In genomic region chr13:40031031-40031430, GRCh38 we compare ENCODE assay signal across 10 cellular contexts.
DNase-seq lines count a peak whose midpoint lies in the region; ATAC-seq and TF ChIP-seq lines count a peak whose summit lies in the region.
"Had no signal": no experiment of that assay in that cellular context is flagged by ENCODE, and none has a peak within 500 bp of the region (broad histone marks: within the 10 kb centered on the region; RNA-seq: fewer than 3 reads in every experiment).

No MANE protein-coding gene starts in this region.

- peaks cover 0 to 3% of the 10 kb centered on the region in 2 experiments; a peak in 1 of 4 replicates for H3K4me1 ChIP-seq in SK-N-SH (ENCODE audit: control insufficient read depth in 1 of 2, insufficient read depth in 2 of 2, low read depth in 1 of 2, low read length in 1 of 2)
- H3K4me1 ChIP-seq in skeletal muscle satellite cell (ENCODE audit: control insufficient read depth, insufficient read depth, low read length), result peaks cover 22% of the 10 kb centered on the region
- H3K4me1 ChIP-seq in psoas muscle, result no peaks in the 10 kb centered on the region
- H3K4me1 ChIP-seq: body of pancreas, right atrium auricular region had no signal

- POLR2A ChIA-PET in SK-N-SH (lab: Yijun Ruan, JAX), result no interaction called here

- peaks cover 9% of the 10 kb centered on the region for H3F3A ChIP-seq in SK-N-SH (replicated peaks; ENCODE audit: insufficient read depth)

- intact Hi-C loops in psoas muscle (cut with DNase I), result no loop called here

- WGBS in SK-N-SH (ENCODE audit: low lambda C conversion rate), result 17% methylated on average over 4 of the region's 4 CpGs
- 70 to 75% (median 72%) methylated on average over 4 of the region's 4 CpGs for WGBS in psoas muscle, 3 donors

- peak in 1 of 2 experiments; percentile 79; a peak in 1 of 4 replicates for TF ChIP-seq EP300 in SK-N-SH (IDR thresholded peaks at IDR 0.05; ENCODE audit: borderline replicate concordance in 1 of 2, low read depth in 1 of 2, low read length in 1 of 2)

- H3K4me3 Mint-ChIP-seq in activated T-cell treated with anti-CD3 and anti-CD28 coated beads, Interleukin-2, amount 50 U/mL, for 24 hours, result no peak overlapping the region

- H3K9ac ChIP-seq in SK-N-SH (no peak overlapping the region), skeletal muscle satellite cell (ENCODE audit: low read depth, low read length) (peak overlapping the region; percentile 9)

- DNase-seq in GM04504 (ENCODE audit: low read depth) (peak; percentile 35), SK-N-SH (no peak), fibroblast of villous mesenchyme (ENCODE audit: low read depth) (peak; percentile 80), psoas muscle (no peak), LoVo (ENCODE audit: low spot score) (no peak)
- DNase-seq in activated T-cell treated with anti-CD3 and anti-CD28 coated beads, Interleukin-2, amount 50 U/mL, for 24 hours, result no peak
- DNase-seq: activated T-cell treated with anti-CD3 and anti-CD28 coated beads, Interleukin-2, amount 50 U/mL, for 48 hours; body of pancreas had no signal

- H2AFZ ChIP-seq in SK-N-SH (ENCODE audit: low read depth), result no peak overlapping the region

- no peaks in the 10 kb centered on the region for H3K27me3 Mint-ChIP-seq in activated T-cell treated with anti-CD3 and anti-CD28 coated beads, Interleukin-2, amount 50 U/mL, for 24 hours

- H3K9me3 ChIP-seq in SK-N-SH (no peaks in the 10 kb centered on the region), skeletal muscle satellite cell (replicated peaks; ENCODE audit: low read length) (no peaks in the 10 kb centered on the region), psoas muscle (no peaks in the 10 kb centered on the region)
- H3K9me3 ChIP-seq: body of pancreas, right atrium auricular region had no signal

- TF ChIP-seq CTCF in SK-N-SH (IDR thresholded peaks at IDR 0.05), result no peak
- no peak for TF ChIP-seq CTCF in fibroblast of villous mesenchyme (IDR thresholded peaks at IDR 0.05; ENCODE audit: insufficient read depth, low read depth, low read length)
- TF ChIP-seq CTCF in psoas muscle (IDR thresholded peaks at IDR 0.05), result no peak

- no peaks in the 10 kb centered on the region for H4K20me1 ChIP-seq in SK-N-SH (ENCODE audit: insufficient read depth)

- peaks cover 2% of the 10 kb centered on the region for H3K36me3 Mint-ChIP-seq in activated T-cell treated with anti-CD3 and anti-CD28 coated beads, Interleukin-2, amount 50 U/mL, for 24 hours (ENCODE audit: low read depth)

- no peaks in the 10 kb centered on the region for H3K9me2 ChIP-seq in SK-N-SH

- TF ChIP-seq RAD21 in SK-N-SH (IDR thresholded peaks at IDR 0.05; ENCODE audit: low read length), result no peak

- H3K36me3 ChIP-seq in SK-N-SH (replicated peaks in 1 of 2; ENCODE audit: control insufficient read depth in 1 of 2, insufficient read depth in 2 of 2, low read length in 1 of 2), result no peaks in the 10 kb centered on the region
- no peaks in the 10 kb centered on the region for H3K36me3 ChIP-seq in skeletal muscle satellite cell (ENCODE audit: insufficient read depth, low read length)
- no peaks in the 10 kb centered on the region for H3K36me3 ChIP-seq in psoas muscle (ENCODE audit: insufficient read depth in 1 of 2, low read depth in 1 of 2)
- H3K36me3 ChIP-seq: right atrium auricular region had no signal

- H3K9me3 Mint-ChIP-seq in activated T-cell treated with anti-CD3 and anti-CD28 coated beads, Interleukin-2, amount 50 U/mL, for 24 hours, result peaks cover 7% of the 10 kb centered on the region

- H3K27ac Mint-ChIP-seq in activated T-cell treated with anti-CD3 and anti-CD28 coated beads, Interleukin-2, amount 50 U/mL, for 24 hours, result no peak overlapping the region

- H3K4me2 ChIP-seq in SK-N-SH (0 out of 2 replicates have a peak overlapping the region, but pooled peaks have one; percentile 6), skeletal muscle satellite cell (ENCODE audit: low read length) (peak overlapping the region; percentile 29)

- H3K79me2 ChIP-seq in SK-N-SH (ENCODE audit: insufficient read depth), result no peaks in the 10 kb centered on the region

- ATAC-seq in psoas muscle, result no peak
- ATAC-seq: body of pancreas had no signal

- H3K4me1 Mint-ChIP-seq in activated T-cell treated with anti-CD3 and anti-CD28 coated beads, Interleukin-2, amount 50 U/mL, for 24 hours (ENCODE audit: low read depth), result peaks cover 35% of the 10 kb centered on the region

- H3K27me3 ChIP-seq in SK-N-SH (ENCODE audit: insufficient read depth) (no peaks in the 10 kb centered on the region), skeletal muscle satellite cell (ENCODE audit: control insufficient read depth, insufficient read depth, low read length) (no peaks in the 10 kb centered on the region), psoas muscle (ENCODE audit: insufficient read depth in 3 of 3, low read length in 2 of 3) (no peaks in the 10 kb centered on the region)
- H3K27me3 ChIP-seq: body of pancreas, right atrium auricular region had no signal

- CTCF ChIA-PET in SK-N-SH (lab: Yijun Ruan, JAX), result no interaction called here

- H3K27ac ChIP-seq in SK-N-SH (ENCODE audit: low read depth in 2 of 2, low read length in 1 of 2), result peak overlapping the region in 1 of 2 experiments; percentile 45; a peak in 3 of 4 replicates
- no peak overlapping the region for H3K27ac ChIP-seq in psoas muscle
- H3K27ac ChIP-seq: body of pancreas, right atrium auricular region had no signal

- H3K4me3 ChIP-seq in SK-N-SH (ENCODE audit: low read depth in 2 of 2, low read length in 1 of 2), result no peak overlapping the region
- H3K4me3 ChIP-seq in fibroblast of villous mesenchyme (ENCODE audit: low read depth, low read length), result no peak overlapping the region
- no peak overlapping the region for H3K4me3 ChIP-seq in skeletal muscle satellite cell (ENCODE audit: low read length)
- no peak overlapping the region for H3K4me3 ChIP-seq in psoas muscle
- H3K4me3 ChIP-seq: body of pancreas, right atrium auricular region had no signal

TF ChIP-seq in SK-N-SH, 30 proteins besides CTCF, POLR2A, EP300 and RAD21 (continues in another document):
- no peak for TF ChIP-seq TAF1 (IDR thresholded peaks at IDR 0.05; ENCODE audit: borderline replicate concordance, low read depth, low read length)
- TF ChIP-seq, protein P1, sequence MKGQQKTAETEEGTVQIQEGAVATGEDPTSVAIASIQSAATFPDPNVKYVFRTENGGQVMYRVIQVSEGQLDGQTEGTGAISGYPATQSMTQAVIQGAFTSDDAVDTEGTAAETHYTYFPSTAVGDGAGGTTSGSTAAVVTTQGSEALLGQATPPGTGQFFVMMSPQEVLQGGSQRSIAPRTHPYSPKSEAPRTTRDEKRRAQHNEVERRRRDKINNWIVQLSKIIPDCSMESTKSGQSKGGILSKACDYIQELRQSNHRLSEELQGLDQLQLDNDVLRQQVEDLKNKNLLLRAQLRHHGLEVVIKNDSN (IDR thresholded peaks at IDR 0.05; ENCODE audit: borderline replicate concordance, low read depth), result no peak
- peak; percentile 86 for TF ChIP-seq TCF12 (IDR thresholded peaks at IDR 0.05)
- no peak for TF ChIP-seq FOXM1 (IDR thresholded peaks at IDR 0.05; ENCODE audit: low read depth)
- peak; percentile 78 for TF ChIP-seq TEAD4 (IDR thresholded peaks at IDR 0.05; ENCODE audit: borderline replicate concordance, insufficient read depth)
- no peak for TF ChIP-seq FOXJ3 (CRISPR knock-in tag; IDR thresholded peaks at IDR 0.05)
- TF ChIP-seq MXI1 (IDR thresholded peaks at IDR 0.05; ENCODE audit: low read depth, low read length), result no peak
- TF ChIP-seq ELF1 (IDR thresholded peaks at IDR 0.05), result no peak
- no peak for TF ChIP-seq EZH2phosphoT487 (IDR thresholded peaks at IDR 0.05; ENCODE audit: borderline replicate concordance, low read depth)
- TF ChIP-seq RXRA (IDR thresholded peaks at IDR 0.05; ENCODE audit: borderline replicate concordance, low read depth), result no peak
- peak; percentile 31; the same call in 1 of the 2 replicates for TF ChIP-seq POLR2AphosphoS5 (IDR thresholded peaks at IDR 0.05; ENCODE audit: low read depth, low read length)
- TF ChIP-seq, protein P2, sequence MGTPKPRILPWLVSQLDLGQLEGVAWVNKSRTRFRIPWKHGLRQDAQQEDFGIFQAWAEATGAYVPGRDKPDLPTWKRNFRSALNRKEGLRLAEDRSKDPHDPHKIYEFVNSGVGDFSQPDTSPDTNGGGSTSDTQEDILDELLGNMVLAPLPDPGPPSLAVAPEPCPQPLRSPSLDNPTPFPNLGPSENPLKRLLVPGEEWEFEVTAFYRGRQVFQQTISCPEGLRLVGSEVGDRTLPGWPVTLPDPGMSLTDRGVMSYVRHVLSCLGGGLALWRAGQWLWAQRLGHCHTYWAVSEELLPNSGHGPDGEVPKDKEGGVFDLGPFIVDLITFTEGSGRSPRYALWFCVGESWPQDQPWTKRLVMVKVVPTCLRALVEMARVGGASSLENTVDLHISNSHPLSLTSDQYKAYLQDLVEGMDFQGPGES (IDR thresholded peaks at IDR 0.05; ENCODE audit: low read depth, low read length), result no peak
- TF ChIP-seq GATA2 (CRISPR knock-in tag; IDR thresholded peaks at IDR 0.05), result no peak
- no peak for TF ChIP-seq REST (IDR thresholded peaks at IDR 0.05; ENCODE audit: low read depth, low read length)
- TF ChIP-seq JUND (IDR thresholded peaks at IDR 0.05), result peak; percentile 92

Comparison
In these comparisons a context has a peak if more than half of its experiments do, and no peak if none do; other contexts are left out.
1. DNase-seq: peak in GM04504 (single experiment) and fibroblast of villous mesenchyme (single experiment); none in SK-N-SH (single experiment), psoas muscle (0 of 2), LoVo (single experiment) and activated T-cell treated with anti-CD3 and anti-CD28 coated beads, Interleukin-2, amount 50 U/mL, for 24 hours (single experiment).